18 cellular contexts compared by ENCODE assay signal in genomic region chr22:35403356-35403755, GRCh38.
"Had no signal": no experiment of that assay in that cellular context is flagged by ENCODE, and none has a peak within 500 bp of the region (broad histone marks: within the 10 kb centered on the region; RNA-seq: fewer than 3 reads in every experiment).

No MANE protein-coding gene starts in this region.

- H3K36me3 Mint-ChIP-seq: natural killer cell had no signal

- H3K27ac ChIP-seq: adrenal gland, cardiac muscle cell, dorsolateral prefrontal cortex, left lung, right atrium auricular region, transverse colon had no signal

- DNase-seq: activated CD4-positive, alpha-beta T cell treated with anti-CD3 and anti-CD28 coated beads, Interleukin-2, amount 10 ng/mL, durations not matched to agents 24 days and 14 days; activated CD4-positive, CD25-positive, alpha-beta regulatory T cell; activated T-cell treated with anti-CD3 and anti-CD28 coated beads, Interleukin-2, amount 50 U/mL, for 1 hour; adrenal gland; dorsolateral prefrontal cortex; natural killer cell; nucleus accumbens; stimulated activated CD4-positive, alpha-beta T cell treated with anti-CD3 and anti-CD28 coated beads, Interleukin-15, amount 100 ng/mL, for 24 hours; stimulated activated CD4-positive, alpha-beta T cell treated with anti-CD3 and anti-CD28 coated beads, Interleukin-4, amount 100 ng/mL, for 1 hour; stimulated activated naive CD8-positive, alpha-beta T cell treated with anti-CD3 and anti-CD28 coated beads, Interleukin-15, Interleukin-2, amounts not matched to agents 100 U/mL and 50 U/mL, for 24 hours; transverse colon had no signal

- H3K9me3 ChIP-seq: adrenal gland, left lung, right atrium auricular region, transverse colon had no signal

- H3K9me3 Mint-ChIP-seq: activated CD4-positive, alpha-beta T cell treated with anti-CD3 and anti-CD28 coated beads, Interleukin-2, amount 10 ng/mL, durations not matched to agents 24 days and 14 days; activated naive CD4-positive, alpha-beta T cell treated with anti-CD3 and anti-CD28 coated beads, Interleukin-2, amount 50 U/mL, for 24 hours; natural killer cell had no signal

- H3K4me3 Mint-ChIP-seq: activated naive CD4-positive, alpha-beta T cell treated with anti-CD3 and anti-CD28 coated beads, Interleukin-2, amount 50 U/mL, for 24 hours had no signal

- H3K27me3 ChIP-seq: adrenal gland, cardiac muscle cell, dorsolateral prefrontal cortex, left lung, right atrium auricular region, transverse colon had no signal

- H3K4me3 ChIP-seq: adrenal gland, cardiac muscle cell, dorsolateral prefrontal cortex, left lung, right atrium auricular region, skin epidermis, transverse colon had no signal

- H3K27ac Mint-ChIP-seq: activated naive CD4-positive, alpha-beta T cell treated with anti-CD3 and anti-CD28 coated beads, Interleukin-2, amount 50 U/mL, for 24 hours; natural killer cell; progenitor cell of endocrine pancreas had no signal

- ATAC-seq: left lung; natural killer cell; stimulated activated naive CD8-positive, alpha-beta T cell treated with anti-CD3 and anti-CD28 coated beads, Interleukin-15, Interleukin-2, amounts not matched to agents 100 U/mL and 50 U/mL, for 24 hours had no signal

- FAIRE-seq: keratinocyte had no signal

- H3K27me3 Mint-ChIP-seq: activated CD4-positive, alpha-beta T cell treated with anti-CD3 and anti-CD28 coated beads, Interleukin-2, amount 10 ng/mL, durations not matched to agents 24 days and 14 days; activated naive CD4-positive, alpha-beta T cell treated with anti-CD3 and anti-CD28 coated beads, Interleukin-2, amount 50 U/mL, for 24 hours; progenitor cell of endocrine pancreas had no signal
